In genomic region chr6:170271771-170272314, GRCh38 we compare ENCODE assay signal across 8 cellular contexts. TPM values are rescaled to one million over a fixed set of nuclear protein-coding genes. Genes with fewer than 3 reads are reported as not detected.
DNase-seq lines count a peak whose midpoint lies in the region; ATAC-seq and TF ChIP-seq lines count a peak whose summit lies in the region.

No MANE protein-coding gene starts in this region.

- peaks cover 3% of the 10 kb centered on the region for H3K27me3 Mint-ChIP-seq in activated CD4-positive, alpha-beta T cell treated with anti-CD3 and anti-CD28 coated beads for 36 hours
- H3K27me3 Mint-ChIP-seq in Caco-2 (ENCODE audit: insufficient read depth, unreplicated experiment): no peaks in the 10 kb centered on the region

- ATAC-seq in GM18909 (IDR thresholded peaks at IDR 0.05; ENCODE audit: poor library complexity, unreplicated experiment): peak; percentile 96
- peak; percentile 98 for ATAC-seq in HG03066 (IDR thresholded peaks at IDR 0.05; ENCODE audit: low read depth, unreplicated experiment)
- peak; percentile 95 for ATAC-seq in activated CD4-positive, alpha-beta T cell treated with anti-CD3 and anti-CD28 coated beads for 36 hours

- H3K4me3 ChIP-seq in esophagus muscularis mucosa (peak overlapping the region in 3 of 4 donors; percentile 6 to 40 (median 14)), Caco-2 (ENCODE audit: low read depth, low read length) (no peak overlapping the region)

- DNase-seq in activated CD4-positive, alpha-beta T cell treated with anti-CD3 and anti-CD28 coated beads for 36 hours: peak; percentile 88
- no peak for DNase-seq in esophagus muscularis mucosa (ENCODE audit: extremely low spot score)
- DNase-seq in stimulated activated CD8-positive, alpha-beta memory T cell treated with anti-CD3 and anti-CD28 coated beads, Interleukin-7, amount 100 ng/mL, for 24 hours (ENCODE audit: low read depth): peak; percentile 49
- DNase-seq in islet precursor cell: no peak
- DNase-seq in NCI-H2107 (lab: John Stamatoyannopoulos, UW): no peak
- DNase-seq in Caco-2: no peak

- no peak for TF ChIP-seq POLR2A in esophagus muscularis mucosa (IDR thresholded peaks at IDR 0.05; ENCODE audit: low read depth)

- peak overlapping the region; percentile 83 for H3K27ac Mint-ChIP-seq in activated CD4-positive, alpha-beta T cell treated with anti-CD3 and anti-CD28 coated beads for 36 hours
- no peak overlapping the region for H3K27ac Mint-ChIP-seq in Caco-2 (ENCODE audit: unreplicated experiment)

- TF ChIP-seq CTCF in esophagus muscularis mucosa (IDR thresholded peaks at IDR 0.05): no peak
- TF ChIP-seq CTCF in Caco-2 (IDR thresholded peaks at IDR 0.05; ENCODE audit: insufficient read depth in 1 of 2, low read depth in 1 of 2, low read length in 1 of 2, severe bottlenecking in 1 of 2, unreplicated experiment in 1 of 2): no peak

- peaks cover 14% of the 10 kb centered on the region for H3K4me1 Mint-ChIP-seq in activated CD4-positive, alpha-beta T cell treated with anti-CD3 and anti-CD28 coated beads for 36 hours
- H3K4me1 Mint-ChIP-seq in Caco-2 (ENCODE audit: low read depth, unreplicated experiment): peaks cover 20% of the 10 kb centered on the region

- no peak overlapping the region for H3K27ac ChIP-seq in esophagus muscularis mucosa (replicated peaks in 1 of 4)

- peaks cover 4% of the 10 kb centered on the region for H3K9me3 Mint-ChIP-seq in activated CD4-positive, alpha-beta T cell treated with anti-CD3 and anti-CD28 coated beads for 36 hours (ENCODE audit: low read depth)
- H3K9me3 Mint-ChIP-seq in Caco-2 (ENCODE audit: unreplicated experiment): no peaks in the 10 kb centered on the region

- intact Hi-C loops in activated CD4-positive, alpha-beta T cell treated with anti-CD3 and anti-CD28 coated beads for 36 hours (cut with DNase I, micrococcal nuclease): loop anchor here (1.0 to 2.0 kb wide), 3 partner anchors 20 to 35 kb away; partner anchors contain the start of gene FAM120B (in 2 of the 2)
- intact Hi-C loops in esophagus muscularis mucosa (cut with DNase I) (no loop called here), Caco-2 (cut with micrococcal nuclease; ENCODE audit: unreplicated experiment) (no loop called here)

- H3K4me3 Mint-ChIP-seq in activated CD4-positive, alpha-beta T cell treated with anti-CD3 and anti-CD28 coated beads for 36 hours: peak overlapping the region; percentile 66
- H3K4me3 Mint-ChIP-seq in Caco-2 (ENCODE audit: unreplicated experiment): no peak overlapping the region

- H3K36me3 Mint-ChIP-seq in activated CD4-positive, alpha-beta T cell treated with anti-CD3 and anti-CD28 coated beads for 36 hours (ENCODE audit: low read depth): peaks cover 3% of the 10 kb centered on the region
- no peaks in the 10 kb centered on the region for H3K36me3 Mint-ChIP-seq in Caco-2 (ENCODE audit: insufficient read depth, unreplicated experiment)

- H3K27me3 ChIP-seq in esophagus muscularis mucosa (peaks cover 0 to 9% (median 0%) of the 10 kb centered on the region in 4 donors), Caco-2 (replicated peaks; ENCODE audit: control insufficient read depth, insufficient read depth, low read length) (no peaks in the 10 kb centered on the region)

- no TSS peak for BruUV-seq in Caco-2 (replicated peaks; lab: Mats Ljungman, UMichigan)

- TF ChIP-seq EP300 in esophagus muscularis mucosa (IDR thresholded peaks at IDR 0.05): no peak

- H3K9me3 ChIP-seq in esophagus muscularis mucosa: no peaks in the 10 kb centered on the region
- no peaks in the 10 kb centered on the region for H3K9me3 ChIP-seq in Caco-2

- peaks cover 9 to 23% (median 16%) of the 10 kb centered on the region in 4 donors for H3K4me1 ChIP-seq in esophagus muscularis mucosa
- peaks cover 21% of the 10 kb centered on the region for H3K4me1 ChIP-seq in Caco-2

- 80% methylated on average over 31 of the region's 32 CpGs for WGBS in esophagus muscularis mucosa

- POLR2A ChIA-PET in activated CD4-positive, alpha-beta T cell treated with anti-CD3 and anti-CD28 coated beads for 36 hours (lab: Charles Lee): interaction anchor here (0.6 kb wide), 1 partner anchor 32 kb away, joined by 4 read pairs; no protein-coding TSS in a partner anchor
- POLR2A ChIA-PET in Caco-2 (lab: Charles Lee): no interaction called here

- H3K36me3 ChIP-seq in esophagus muscularis mucosa (no peaks in the 10 kb centered on the region), Caco-2 (ENCODE audit: control insufficient read depth, insufficient read depth, low read length) (no peaks in the 10 kb centered on the region)

- CTCF ChIA-PET in activated CD4-positive, alpha-beta T cell treated with anti-CD3 and anti-CD28 coated beads for 36 hours (lab: Charles Lee): interaction anchor here (1.4 kb wide), 1 partner anchor 23 kb away, joined by 4 read pairs; no protein-coding TSS in a partner anchor
- CTCF ChIA-PET in Caco-2 (lab: Charles Lee): no interaction called here

RNA-seq across cellular contexts. Expression of gene DLL1, which starts 19.0 kb away (rescaled TPM):
- total RNA-seq in activated CD4-positive, alpha-beta T cell treated with anti-CD3 and anti-CD28 coated beads for 36 hours: under 1 TPM; 0.54 to 0.91 TPM
- total RNA-seq in esophagus muscularis mucosa (1 to 10 TPM; 3.7 to 8.8 (median 6.6) TPM), Caco-2 (2022) (6.6 and 8.1 TPM in 2 replicates)

RNA-seq across cellular contexts. Expression of gene FAM120B, which starts 34.7 kb away (rescaled TPM):
- 10 to 100 TPM; 21.9 to 26.3 TPM for total RNA-seq in activated CD4-positive, alpha-beta T cell treated with anti-CD3 and anti-CD28 coated beads for 36 hours
- total RNA-seq in esophagus muscularis mucosa: 10 to 100 TPM; 28.1 to 49.0 (median 33.7) TPM
- 20.9 and 21.0 TPM in 2 replicates for total RNA-seq in Caco-2 (2022)

Comparison
In these comparisons a context has a peak if more than half of its experiments do, and no peak if none do; other contexts are left out.
1. DNase-seq: peak in activated CD4-positive, alpha-beta T cell treated with anti-CD3 and anti-CD28 coated beads for 36 hours (single experiment) and stimulated activated CD8-positive, alpha-beta memory T cell treated with anti-CD3 and anti-CD28 coated beads, Interleukin-7, amount 100 ng/mL, for 24 hours (single experiment); none in esophagus muscularis mucosa (single experiment), islet precursor cell (single experiment), NCI-H2107 (single experiment) and Caco-2 (0 of 2).
2. intact Hi-C loops: an anchor here in activated CD4-positive, alpha-beta T cell treated with anti-CD3 and anti-CD28 coated beads for 36 hours (1.0 to 2.0 kb wide); none called in esophagus muscularis mucosa and Caco-2.
3. Peak in every context shown above with its lines, with median percentiles within 50 percentile points of each other: ATAC-seq.